ENCODE assay signal across 8 cellular contexts in the genomic region with DNA sequence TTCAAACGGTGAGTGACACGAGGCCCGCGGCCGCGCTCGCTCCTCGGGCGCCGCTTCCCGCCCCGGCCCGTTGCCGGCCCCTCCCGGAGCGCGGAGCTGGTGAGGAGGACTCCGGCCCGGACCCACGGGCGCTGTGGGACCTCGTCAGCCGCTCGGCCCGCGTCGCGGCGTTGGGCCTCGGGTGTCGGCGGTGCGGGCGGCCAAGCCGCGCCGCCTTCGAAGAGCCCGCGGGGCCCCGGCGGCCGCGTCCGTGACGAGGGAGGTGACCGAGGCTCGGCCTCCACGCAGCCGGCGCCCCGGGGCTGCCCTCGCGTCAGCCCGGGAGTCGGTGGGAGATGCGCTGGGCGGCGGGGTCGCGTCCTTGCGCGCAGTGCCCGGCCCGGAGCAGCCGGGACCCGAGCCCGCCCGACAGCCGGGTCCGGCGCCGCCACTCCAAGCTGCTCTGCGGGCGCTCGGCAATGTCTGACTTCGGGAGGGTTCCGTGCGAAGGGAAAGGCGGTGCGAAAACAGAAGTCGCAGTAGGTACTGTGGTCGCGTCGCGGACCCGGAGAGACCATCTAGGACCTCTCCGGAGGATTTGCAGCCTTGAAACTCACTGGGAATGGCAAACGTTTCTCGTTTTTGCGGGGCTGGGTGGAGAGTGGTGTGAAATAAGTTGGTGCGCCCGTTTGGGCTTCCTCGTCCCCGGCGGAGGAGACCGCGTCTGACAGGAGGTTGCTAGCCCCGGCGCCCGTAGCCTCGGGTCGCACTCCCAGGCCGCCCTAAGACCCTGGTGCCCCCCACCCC. TPM values are rescaled to one million over a fixed set of nuclear protein-coding genes. Genes with fewer than 3 reads are reported as not detected.
DNase-seq lines count a peak whose midpoint lies in the region; ATAC-seq and TF ChIP-seq lines count a peak whose summit lies in the region.

No MANE protein-coding gene starts in this region.

- TF ChIP-seq CTCF in KMS-11 (conservative IDR thresholded peaks at IDR 0.05; ENCODE audit: low read depth, low read length): no peak
- no peak for TF ChIP-seq CTCF in mesothelial cell of epicardium (IDR thresholded peaks at IDR 0.05; ENCODE audit: unreplicated experiment)

- H3K4me3 Mint-ChIP-seq in mesothelial cell of epicardium: peak overlapping the region; percentile 97

- peaks cover 3% of the 10 kb centered on the region; the same call in 1 of the 2 replicates for H3K36me3 ChIP-seq in BLaER1
- H3K36me3 ChIP-seq in KMS-11 (ENCODE audit: insufficient read depth): no peaks in the 10 kb centered on the region
- no peaks in the 10 kb centered on the region for H3K36me3 ChIP-seq in ectodermal cell (ENCODE audit: control insufficient read depth, insufficient read depth, low read length)

- H3K9me3 Mint-ChIP-seq in mesothelial cell of epicardium: no peaks in the 10 kb centered on the region

- H3K4me2 ChIP-seq in BLaER1 (peak overlapping the region; percentile 92), KMS-11 (peak overlapping the region; percentile 91)

- H3K27ac ChIP-seq in BLaER1 (peak overlapping the region; percentile 98), KMS-11 (peak overlapping the region; percentile 88), ectodermal cell (ENCODE audit: insufficient read depth, low read depth, low read length, poor library complexity, severe bottlenecking) (peak overlapping the region; percentile 96)

- no peaks in the 10 kb centered on the region for H3K27me3 Mint-ChIP-seq in mesothelial cell of epicardium (ENCODE audit: low read depth)

- peaks cover 60% of the 10 kb centered on the region for H3K79me2 ChIP-seq in KMS-11 (ENCODE audit: insufficient read depth, low read depth)

- H3K4me3 ChIP-seq in BLaER1: peak overlapping the region; percentile 99
- no peak overlapping the region for H3K4me3 ChIP-seq in KMS-11 (IDR thresholded peaks at IDR 0.05; ENCODE audit: insufficient read depth, low read depth, low read length)
- H3K4me3 ChIP-seq in ectodermal cell (ENCODE audit: insufficient read depth, low read depth, low read length): peak overlapping the region; percentile 72

- H3K9ac ChIP-seq in BLaER1 (peak overlapping the region; percentile 99), KMS-11 (peak overlapping the region; percentile 80)

- H3K27me3 ChIP-seq in BLaER1 (no peaks in the 10 kb centered on the region), KMS-11 (ENCODE audit: insufficient read depth, low read depth) (no peaks in the 10 kb centered on the region), ectodermal cell (ENCODE audit: control insufficient read depth, insufficient read depth, low read length, poor library complexity, severe bottlenecking) (no peaks in the 10 kb centered on the region)

- DNase-seq in activated CD4-positive, alpha-beta T cell treated with anti-CD3 and anti-CD28 coated beads, Interleukin-2, amount 50 U/mL, for 1 hour: peak; percentile 38
- peak; percentile 23 to 60 for DNase-seq in mesothelial cell of epicardium (ENCODE audit: low spot score in 2 of 2, unreplicated experiment in 2 of 2)
- DNase-seq in stimulated activated CD8-positive, alpha-beta memory T cell treated with anti-CD3 and anti-CD28 coated beads, Interleukin-4, amount 100 ng/mL, for 48 hours: peak; percentile 60
- no peak for DNase-seq in MV-4-11 (lab: John Stamatoyannopoulos, UW)

- WGBS in ectodermal cell, 2 experiments: 0% methylated on average over 104 of the region's 104 CpGs

- H4K20me1 ChIP-seq in BLaER1 (peaks cover 37% of the 10 kb centered on the region), KMS-11 (ENCODE audit: insufficient read depth) (peaks cover 6% of the 10 kb centered on the region; the same call in 1 of the 2 replicates)

- H3K27ac Mint-ChIP-seq in mesothelial cell of epicardium: peak overlapping the region; percentile 99

- H3K4me1 ChIP-seq in BLaER1 (peaks cover 71% of the 10 kb centered on the region), KMS-11 (ENCODE audit: low read depth, poor library complexity, severe bottlenecking) (peaks cover 57% of the 10 kb centered on the region), ectodermal cell (ENCODE audit: control insufficient read depth, insufficient read depth, low read length) (peaks cover 13% of the 10 kb centered on the region)

- no peaks in the 10 kb centered on the region for H3K36me3 Mint-ChIP-seq in mesothelial cell of epicardium

- peaks cover 40% of the 10 kb centered on the region for H3K4me1 Mint-ChIP-seq in mesothelial cell of epicardium

- no peaks in the 10 kb centered on the region for H3K9me3 ChIP-seq in BLaER1
- H3K9me3 ChIP-seq in ectodermal cell (ENCODE audit: control insufficient read depth, low read length): no peaks in the 10 kb centered on the region

- no peak overlapping the region for H2AFZ ChIP-seq in KMS-11 (ENCODE audit: low read depth)

- peak; percentile 13 for ATAC-seq in GM21423 (IDR thresholded peaks at IDR 0.05; ENCODE audit: unreplicated experiment)

RNA-seq across cellular contexts. Expression of a gene that starts 0.8 kb away (rescaled TPM):
- polyA plus RNA-seq in ectodermal cell (2013, experiment 1 of 4): 44.1 TPM
- 54.7 TPM for polyA plus RNA-seq in ectodermal cell (2013, experiment 2 of 4)
- polyA plus RNA-seq in ectodermal cell (2013, experiment 3 of 4): 42.2 TPM
- 55.0 TPM for polyA plus RNA-seq in ectodermal cell (2013, experiment 4 of 4)
- total RNA-seq in mesothelial cell of epicardium: 74.5 to 88.0 TPM (median 82.1 TPM) in 3 replicates

RNA-seq across cellular contexts. Expression of a gene that starts 40.9 kb away (rescaled TPM):
- polyA plus RNA-seq in ectodermal cell (2013, experiment 1 of 4): 7.3 TPM
- polyA plus RNA-seq in ectodermal cell (2013, experiment 2 of 4): 6.4 TPM
- polyA plus RNA-seq in ectodermal cell (2013, experiment 3 of 4): 6.0 TPM
- 6.5 TPM for polyA plus RNA-seq in ectodermal cell (2013, experiment 4 of 4)
- total RNA-seq in mesothelial cell of epicardium: 2.8 to 3.5 TPM (median 3.0 TPM) in 3 replicates
